ENCODE assay signal across 27 cellular contexts in the genomic region with DNA sequence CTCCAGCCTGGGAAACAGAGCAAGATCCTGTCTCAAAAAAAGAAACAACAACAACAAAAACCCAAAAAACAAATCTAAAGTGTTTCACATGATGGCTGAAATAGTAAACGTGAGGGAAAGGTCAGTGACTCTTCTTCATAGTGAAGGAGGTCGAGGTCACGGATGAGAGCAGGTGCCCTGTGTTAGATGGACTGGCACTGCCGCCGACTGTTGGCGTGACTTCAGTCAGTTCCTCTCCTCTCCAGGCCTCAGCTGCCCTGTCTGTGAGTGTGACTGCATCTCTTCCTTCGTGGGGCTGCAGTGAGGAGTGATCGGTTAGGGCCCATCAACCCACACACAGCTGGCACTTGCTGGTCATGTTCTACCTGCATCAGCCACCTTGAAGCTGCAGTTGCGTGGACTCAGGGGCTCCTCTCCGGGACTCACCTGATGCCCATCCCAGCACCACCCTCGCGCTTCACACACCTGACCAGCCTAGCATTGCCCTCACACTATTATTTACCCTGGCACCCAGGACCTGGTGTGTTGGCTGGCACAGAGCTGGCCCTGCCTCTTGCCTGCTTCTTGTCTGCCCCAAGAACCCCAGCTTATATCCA.
"Had no signal": no experiment of that assay in that cellular context is flagged by ENCODE, and none has a peak within 500 bp of the region (broad histone marks: within the 10 kb centered on the region; RNA-seq: fewer than 3 reads in every experiment).

No MANE protein-coding gene starts in this region.

- DNase-seq: activated CD4-positive, alpha-beta T cell treated with anti-CD3 and anti-CD28 coated beads for 36 hours; activated CD4-positive, alpha-beta T cell treated with anti-CD3 and anti-CD28 coated beads, Interleukin-2, amount 10 ng/mL, durations not matched to agents 7 days and 5 days; activated CD4-positive, alpha-beta T cell treated with anti-CD3 and anti-CD28 coated beads, Interleukin-2, amount 50 U/mL, for 48 hours; activated CD8-positive, alpha-beta T cell treated with anti-CD3 and anti-CD28 coated beads, Interleukin-2, amount 10 ng/mL, durations not matched to agents 7 days and 5 days; activated gamma-delta T cell treated with Interleukin-2 at 50 U/mL for 16 hours; activated naive CD4-positive, alpha-beta T cell treated with anti-CD3 and anti-CD28 coated beads for 36 hours; activated T-cell treated with anti-CD3 and anti-CD28 coated beads, Interleukin-2, amount 50 U/mL, for 4 hours; brain microvascular endothelial cell; central memory CD4-positive, alpha-beta T cell; KG1; NCI-H1092 treated with DMSO at 0.1 percent for 48 hours; NCI-H1417; NCI-H146; NCI-H187; NCI-H2029 treated with DMSO at 0.1 percent for 48 hours; NCI-H2107; NCI-H2171; NCI-H510A; NCI-H526; NCI-H748 treated with DMSO at 0.1 percent for 48 hours; PC-9; Right ventricle myocardium superior; T1000 had no signal

- H3K9me3 ChIP-seq: adrenal gland had no signal

- H3K27me3 ChIP-seq: adrenal gland, brain microvascular endothelial cell had no signal

- H3K27ac Mint-ChIP-seq: activated CD4-positive, alpha-beta T cell treated with anti-CD3 and anti-CD28 coated beads for 36 hours; activated CD4-positive, alpha-beta T cell treated with anti-CD3 and anti-CD28 coated beads, Interleukin-2, amount 10 ng/mL, durations not matched to agents 7 days and 5 days; activated CD8-positive, alpha-beta T cell treated with anti-CD3 and anti-CD28 coated beads, Interleukin-2, amount 10 ng/mL, durations not matched to agents 7 days and 5 days; activated naive CD4-positive, alpha-beta T cell treated with anti-CD3 and anti-CD28 coated beads for 36 hours; activated naive CD4-positive, alpha-beta T cell treated with anti-CD3 and anti-CD28 coated beads, Interleukin-2, amount 50 U/mL, for 72 hours; activated T-helper 1 cell treated with anti-CD3 and anti-CD28 coated beads, Interleukin-12 subunit alpha, Interleukin-12 subunit beta, Interleukin-2, Interleukin-4 antibody, amounts not matched to agents 30 ng/mL and 10 ng/mL and 1 ng/mL, durations not matched to agents 14 hours and 24 hours and 36 hours had no signal

- H3K27ac ChIP-seq: brain microvascular endothelial cell, PC-9 had no signal

- H3K4me2 ChIP-seq: PC-9 had no signal

- H3K27me3 Mint-ChIP-seq: activated CD4-positive, alpha-beta T cell treated with anti-CD3 and anti-CD28 coated beads for 36 hours; activated CD4-positive, alpha-beta T cell treated with anti-CD3 and anti-CD28 coated beads, Interleukin-2, amount 10 ng/mL, durations not matched to agents 7 days and 5 days had no signal

- ATAC-seq: activated CD4-positive, alpha-beta T cell treated with anti-CD3 and anti-CD28 coated beads for 36 hours; activated CD4-positive, CD25-positive, alpha-beta regulatory T cell treated with anti-CD3 and anti-CD28 coated beads, Interleukin-2, amount 50 U/mL, for 24 hours; activated CD8-positive, alpha-beta T cell treated with anti-CD3 and anti-CD28 coated beads, Interleukin-2, amount 10 ng/mL, durations not matched to agents 7 days and 5 days; activated naive CD4-positive, alpha-beta T cell treated with anti-CD3 and anti-CD28 coated beads, Interleukin-2, amount 50 U/mL, for 72 hours; activated T-cell treated with anti-CD3 and anti-CD28 coated beads, Interleukin-2, amount 50 U/mL, for 4 hours had no signal

- H2AFZ ChIP-seq: PC-9 had no signal

- H3K4me1 Mint-ChIP-seq: activated CD4-positive, alpha-beta T cell treated with anti-CD3 and anti-CD28 coated beads for 36 hours; activated CD4-positive, alpha-beta T cell treated with anti-CD3 and anti-CD28 coated beads, Interleukin-2, amount 10 ng/mL, durations not matched to agents 7 days and 5 days had no signal

- H3K36me3 ChIP-seq: brain microvascular endothelial cell had no signal

- H3K9me3 Mint-ChIP-seq: activated CD4-positive, alpha-beta T cell treated with anti-CD3 and anti-CD28 coated beads, Interleukin-2, amount 10 ng/mL, durations not matched to agents 7 days and 5 days; activated naive CD4-positive, alpha-beta T cell treated with anti-CD3 and anti-CD28 coated beads for 36 hours; activated naive CD4-positive, alpha-beta T cell treated with anti-CD3 and anti-CD28 coated beads, Interleukin-2, amount 50 U/mL, for 72 hours; activated T-cell treated with anti-CD3 and anti-CD28 coated beads, Interleukin-2, amount 50 U/mL, for 4 hours; activated T-helper 1 cell treated with anti-CD3 and anti-CD28 coated beads, Interleukin-12 subunit alpha, Interleukin-12 subunit beta, Interleukin-2, Interleukin-4 antibody, amounts not matched to agents 30 ng/mL and 10 ng/mL and 1 ng/mL, durations not matched to agents 14 hours and 24 hours and 36 hours had no signal

- H3K4me3 Mint-ChIP-seq: activated CD4-positive, alpha-beta T cell treated with anti-CD3 and anti-CD28 coated beads for 36 hours; activated CD4-positive, alpha-beta T cell treated with anti-CD3 and anti-CD28 coated beads, Interleukin-2, amount 10 ng/mL, durations not matched to agents 7 days and 5 days; activated CD8-positive, alpha-beta T cell treated with anti-CD3 and anti-CD28 coated beads, Interleukin-2, amount 10 ng/mL, durations not matched to agents 7 days and 5 days; activated naive CD4-positive, alpha-beta T cell treated with anti-CD3 and anti-CD28 coated beads for 36 hours; activated T-cell treated with anti-CD3 and anti-CD28 coated beads, Interleukin-2, amount 50 U/mL, for 4 hours; activated T-helper 1 cell treated with anti-CD3 and anti-CD28 coated beads, Interleukin-12 subunit alpha, Interleukin-12 subunit beta, Interleukin-2, Interleukin-4 antibody, amounts not matched to agents 30 ng/mL and 10 ng/mL and 1 ng/mL, durations not matched to agents 14 hours and 24 hours and 36 hours had no signal

- H3K36me3 Mint-ChIP-seq: activated naive CD4-positive, alpha-beta T cell treated with anti-CD3 and anti-CD28 coated beads, Interleukin-2, amount 50 U/mL, for 72 hours had no signal

- H3K4me3 ChIP-seq: adrenal gland, PC-9 had no signal
